Comparison of ENCODE assay signal across 9 cellular contexts in the genomic region with DNA sequence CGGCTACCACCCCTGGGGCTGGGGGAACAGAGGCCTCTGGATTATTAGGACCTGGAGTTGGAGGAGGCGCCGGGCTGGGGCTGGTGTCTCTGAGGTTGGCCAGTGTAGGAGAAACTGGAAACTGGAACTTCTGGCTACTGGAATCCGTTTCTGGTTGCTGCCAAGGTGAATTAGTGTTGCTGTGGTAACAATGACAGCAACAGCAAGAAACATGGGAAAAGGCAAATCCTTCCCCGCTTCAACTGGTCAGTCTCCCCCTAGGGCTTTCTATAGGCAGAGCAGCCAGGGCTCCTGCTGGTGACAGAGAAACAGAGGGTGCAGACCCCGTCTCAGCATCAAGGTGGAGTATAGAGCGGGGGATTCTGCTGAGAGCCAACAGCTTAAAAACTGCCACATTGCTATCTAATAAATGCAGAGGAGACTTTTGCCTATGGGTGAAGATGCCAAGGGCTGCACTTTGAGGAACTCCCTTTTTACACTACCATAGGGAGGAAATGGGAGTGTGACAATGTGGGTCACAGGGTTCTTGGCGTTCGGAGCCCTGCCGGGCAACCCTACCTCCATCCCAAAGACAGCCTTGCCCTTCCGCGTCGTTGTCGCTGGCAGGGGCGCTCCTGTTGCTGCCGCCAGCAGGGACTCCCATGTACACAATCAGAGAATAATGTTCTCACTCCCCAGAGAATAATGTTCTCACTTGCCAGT.
DNase-seq lines count a peak whose midpoint lies in the region; ATAC-seq, FAIRE-seq and TF ChIP-seq lines count a peak whose summit lies in the region.
"Had no signal": no experiment of that assay in that cellular context is flagged by ENCODE, and none has a peak within 500 bp of the region (broad histone marks: within the 10 kb centered on the region; RNA-seq: fewer than 3 reads in every experiment).

No MANE protein-coding gene starts in this region.

- H3K9ac ChIP-seq in endothelial cell of umbilical vein (replicated peaks; ENCODE audit: extremely low read depth, insufficient read depth, low read length) (no peak overlapping the region), neural progenitor cell (no peak overlapping the region)

- peaks cover 13% of the 10 kb centered on the region for H3K27me3 Mint-ChIP-seq in neural progenitor cell (ENCODE audit: insufficient read depth, low read depth)
- H3K27me3 Mint-ChIP-seq: activated naive CD8-positive, alpha-beta T cell had no signal

- no peaks in the 10 kb centered on the region for H3K9me3 ChIP-seq in endothelial cell of umbilical vein (replicated peaks; ENCODE audit: control insufficient read depth, insufficient read depth, low read length)
- H3K9me3 ChIP-seq in neural progenitor cell (ENCODE audit: low read depth): no peaks in the 10 kb centered on the region

- no peak overlapping the region for H3K4me2 ChIP-seq in endothelial cell of umbilical vein (ENCODE audit: insufficient read depth, low read length)
- H3K4me2 ChIP-seq in neural progenitor cell: no peak overlapping the region

- POLR2A ChIA-PET in endothelial cell of umbilical vein (lab: Charles Lee): no interaction called here

- peaks cover 30% of the 10 kb centered on the region for H3K4me1 Mint-ChIP-seq in neural progenitor cell

- H3F3A ChIP-seq in neural progenitor cell (ENCODE audit: low read depth): no peaks in the 10 kb centered on the region

- H3K4me1 ChIP-seq in endothelial cell of umbilical vein (ENCODE audit: control insufficient read depth, extremely low read depth, insufficient read depth, low read length): no peaks in the 10 kb centered on the region
- peaks cover 9% of the 10 kb centered on the region for H3K4me1 ChIP-seq in neural progenitor cell

- H2AFZ ChIP-seq in endothelial cell of umbilical vein (ENCODE audit: low read depth, low read length): no peak overlapping the region
- H2AFZ ChIP-seq in neural progenitor cell (replicated peaks): no peak overlapping the region

- ATAC-seq in GM21528 (IDR thresholded peaks at IDR 0.05; ENCODE audit: low FRiP score, unreplicated experiment) (no peak), HG02840 (IDR thresholded peaks at IDR 0.05; ENCODE audit: low FRiP score, unreplicated experiment) (no peak), GM21390 (IDR thresholded peaks at IDR 0.05; ENCODE audit: unreplicated experiment) (no peak)

- H3K4me3 Mint-ChIP-seq in neural progenitor cell: peak overlapping the region; percentile 18
- H3K4me3 Mint-ChIP-seq: activated naive CD8-positive, alpha-beta T cell had no signal

- H3K27ac ChIP-seq in endothelial cell of umbilical vein (ENCODE audit: insufficient read depth, low read depth, low read length) (no peak overlapping the region), neural progenitor cell (no peak overlapping the region)

- H3K9me3 Mint-ChIP-seq in neural progenitor cell: no peaks in the 10 kb centered on the region

- H3K9me1 ChIP-seq in endothelial cell of umbilical vein (replicated peaks; ENCODE audit: control insufficient read depth, extremely low read depth, insufficient read depth, low read length): no peaks in the 10 kb centered on the region

- H3K27me3 ChIP-seq in endothelial cell of umbilical vein (ENCODE audit: control insufficient read depth in 2 of 2, insufficient read depth in 2 of 2, low read length in 2 of 2) (peaks cover 30 to 31% of the 10 kb centered on the region in 2 experiments), neural progenitor cell (no peaks in the 10 kb centered on the region)

- BruUV-seq in endothelial cell of umbilical vein (replicated peaks; lab: Mats Ljungman, UMichigan): no TSS peak

- in situ Hi-C loops in G401 (cut with HindIII; ENCODE audit: low sequenced_read_pairs): no loop called here

- H4K20me1 ChIP-seq in endothelial cell of umbilical vein (replicated peaks; ENCODE audit: control insufficient read depth, extremely low read depth, insufficient read depth, low read length) (no peaks in the 10 kb centered on the region), neural progenitor cell (ENCODE audit: low read depth) (no peaks in the 10 kb centered on the region)

- TF ChIP-seq CTCF in endothelial cell of umbilical vein (IDR thresholded peaks at IDR 0.05; ENCODE audit: extremely low read depth in 1 of 2, insufficient read depth in 1 of 2, low read depth in 1 of 2, low read length in 2 of 2) (peak in 1 of 2 donors; percentile 36), neural progenitor cell (IDR thresholded peaks at IDR 0.05) (peak; percentile 56)

- H3K79me2 ChIP-seq in endothelial cell of umbilical vein (ENCODE audit: control insufficient read depth, insufficient read depth, low read length) (no peaks in the 10 kb centered on the region), neural progenitor cell (ENCODE audit: low read depth) (no peaks in the 10 kb centered on the region)

- H3K36me3 ChIP-seq in endothelial cell of umbilical vein (ENCODE audit: control insufficient read depth in 2 of 2, extremely low read depth in 1 of 2, insufficient read depth in 2 of 2, low read length in 2 of 2) (no peaks in the 10 kb centered on the region), neural progenitor cell (no peaks in the 10 kb centered on the region)

- CTCF ChIA-PET in endothelial cell of umbilical vein (lab: Charles Lee): no interaction called here

- DNase-seq in G401 (ENCODE audit: low spot score): peak; percentile 40
- DNase-seq in NCI-H524 treated with DMSO at 0.1 percent for 48 hours (lab: John Stamatoyannopoulos, UW): peak; percentile 3
- DNase-seq in endothelial cell of umbilical vein (ENCODE audit: low read depth, low spot score): peak; percentile 43
- peak; percentile 78 for DNase-seq in neural progenitor cell (ENCODE audit: low spot score)
- no peak for DNase-seq in activated CD4-positive, alpha-beta T cell treated with anti-CD3 and anti-CD28 coated beads, Interleukin-2, amount 50 U/mL, for 1 hour

- dilution Hi-C loops in endothelial cell of umbilical vein (cut with MboI; ENCODE audit: extremely low pct_ligation_motif_present, low sequenced_read_pairs): no loop called here

- TF ChIP-seq POLR2A in endothelial cell of umbilical vein (IDR thresholded peaks at IDR 0.05; ENCODE audit: low read depth, low read length): no peak

- FAIRE-seq in endothelial cell of umbilical vein (lab: Jason Lieb, UNC): no peak

- intact Hi-C loops in endothelial cell of umbilical vein (cut with micrococcal nuclease): no loop called here

- H3K36me3 Mint-ChIP-seq in neural progenitor cell: no peaks in the 10 kb centered on the region
- H3K36me3 Mint-ChIP-seq: activated naive CD8-positive, alpha-beta T cell had no signal

- peak overlapping the region; percentile 58 for H3K27ac Mint-ChIP-seq in neural progenitor cell
- H3K27ac Mint-ChIP-seq: activated naive CD8-positive, alpha-beta T cell had no signal

- H3K4me3 ChIP-seq in endothelial cell of umbilical vein (replicated peaks in 1 of 3; ENCODE audit: insufficient read depth in 1 of 3, low read depth in 1 of 3, low read length in 3 of 3) (no peak overlapping the region), neural progenitor cell (no peak overlapping the region)

TF ChIP-seq in endothelial cell of umbilical vein, 7 proteins besides CTCF, POLR2A, EP300 and RAD21:
- TF ChIP-seq, protein P1, sequence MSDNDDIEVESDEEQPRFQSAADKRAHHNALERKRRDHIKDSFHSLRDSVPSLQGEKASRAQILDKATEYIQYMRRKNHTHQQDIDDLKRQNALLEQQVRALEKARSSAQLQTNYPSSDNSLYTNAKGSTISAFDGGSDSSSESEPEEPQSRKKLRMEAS (IDR thresholded peaks at IDR 0.05; ENCODE audit: insufficient read depth, insufficient read length): no peak
- TF ChIP-seq JUN (IDR thresholded peaks at IDR 0.05; ENCODE audit: borderline replicate concordance, insufficient read depth, insufficient read length, low read depth) (no peak), POLR2AphosphoS5 (IDR thresholded peaks at IDR 0.05; ENCODE audit: insufficient read depth, low read depth, low read length) (no peak), GATA2 (IDR thresholded peaks at IDR 0.05; ENCODE audit: insufficient read depth, insufficient read length, low read depth, low read length) (no peak)
